22 cellular contexts compared by ENCODE assay signal in the genomic region with DNA sequence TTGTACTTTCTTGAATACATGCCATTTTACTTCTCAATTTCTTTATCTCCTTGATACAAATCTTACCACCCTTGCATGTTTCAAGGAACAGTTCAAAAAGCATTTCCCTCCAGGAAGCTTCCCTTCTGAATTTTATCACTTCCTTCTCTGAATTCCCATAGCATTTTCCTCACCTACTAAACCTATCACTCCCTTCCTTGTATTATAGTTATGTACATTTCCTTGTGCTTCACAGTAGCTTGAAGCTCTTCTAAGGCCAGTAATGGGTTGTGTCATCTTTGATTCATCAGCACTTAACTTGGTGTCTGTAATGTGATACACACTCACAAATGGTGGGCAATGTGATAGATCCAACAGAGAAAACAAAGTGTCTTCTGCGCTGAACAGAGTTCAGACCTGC.
A peak's percentile ranks its signal among the peaks of the same experiment; 100 is the strongest.
DNase-seq lines count a peak whose midpoint lies in the region; ATAC-seq, FAIRE-seq and TF ChIP-seq lines count a peak whose summit lies in the region.
"Had no signal": no experiment of that assay in that cellular context is flagged by ENCODE, and none has a peak within 500 bp of the region (broad histone marks: within the 10 kb centered on the region; RNA-seq: fewer than 3 reads in every experiment).

No MANE protein-coding gene starts in this region.

- peak; percentile 59 for ATAC-seq in mucosa of descending colon
- ATAC-seq: CD8-positive, alpha-beta T cell; K562; Right ventricle myocardium inferior had no signal

- peaks cover 5% of the 10 kb centered on the region for H3K4me1 ChIP-seq in mucosa of descending colon (ENCODE audit: low read depth)

- H3K36me3 ChIP-seq in bronchial epithelial cell (ENCODE audit: control insufficient read depth, insufficient read depth, low read length) (no peaks in the 10 kb centered on the region), mucosa of descending colon (ENCODE audit: low read depth) (no peaks in the 10 kb centered on the region)
- H3K36me3 ChIP-seq: SJCRH30 had no signal

- TF ChIP-seq CTCF in bronchial epithelial cell (IDR thresholded peaks at IDR 0.05; ENCODE audit: insufficient read depth, low read length, severe bottlenecking) (no peak), mucosa of descending colon (IDR thresholded peaks at IDR 0.05) (no peak)

- H3K4me3 ChIP-seq in bronchial epithelial cell (ENCODE audit: low read depth, low read length) (no peak overlapping the region), mucosa of descending colon (no peak overlapping the region)
- H3K4me3 ChIP-seq: GM23248, K562, SJCRH30 had no signal

- peak; percentile 88 for DNase-seq in DMS53 treated with DMSO at 0.1 percent for 48 hours (lab: John Stamatoyannopoulos, UW; ENCODE audit: unreplicated experiment)
- DNase-seq in LHCN-M2 (ENCODE audit: low read depth): peak; percentile 42
- DNase-seq in bronchial epithelial cell (ENCODE audit: low read depth): peak; percentile 43
- no peak for DNase-seq in mucosa of descending colon
- DNase-seq in KG1 (lab: John Stamatoyannopoulos, UW): no peak
- DNase-seq in activated T-cell treated with anti-CD3 and anti-CD28 coated beads for 4 hours: no peak
- DNase-seq in NCI-H187 (lab: John Stamatoyannopoulos, UW): no peak
- DNase-seq: Caco-2; CD8-positive, alpha-beta T cell; DND-41; GM23248; H7; MM.1S; NCI-H1694; NCI-H2081; NCI-H2171 treated with DMSO at 0.1 percent for 48 hours; NCI-H345; NCI-H510A treated with DMSO at 0.1 percent for 48 hours; SJCRH30 had no signal

- H3K27me3 ChIP-seq in bronchial epithelial cell (ENCODE audit: control insufficient read depth, insufficient read depth, low read length): no peaks in the 10 kb centered on the region
- H3K27me3 ChIP-seq: SJCRH30 had no signal

- H3K9me3 ChIP-seq in mucosa of descending colon: no peaks in the 10 kb centered on the region
- H3K9me3 ChIP-seq: Caco-2 had no signal

- intact Hi-C loops in mucosa of descending colon (cut with DNase I, micrococcal nuclease): no loop called here

- FAIRE-seq in bronchial epithelial cell (lab: Jason Lieb, UNC): no peak
- FAIRE-seq: GM18507, K562 had no signal

Comparison
In these comparisons a context has a peak if more than half of its experiments do, and no peak if none do; other contexts are left out.
1. DNase-seq: peak in DMS53 treated with DMSO at 0.1 percent for 48 hours (single experiment), LHCN-M2 (single experiment) and bronchial epithelial cell (single experiment); none in mucosa of descending colon (0 of 3), KG1 (single experiment), activated T-cell treated with anti-CD3 and anti-CD28 coated beads for 4 hours (single experiment) and NCI-H187 (0 of 2).